ENCODE assay signal across 8 cellular contexts in genomic region chr1:39845569-39846566, GRCh38. TPM values are rescaled to one million over a fixed set of nuclear protein-coding genes. Genes with fewer than 3 reads are reported as not detected.
DNase-seq lines count a peak whose midpoint lies in the region; ATAC-seq and TF ChIP-seq lines count a peak whose summit lies in the region.

No MANE protein-coding gene starts in this region.

- no peak overlapping the region for H3K9ac ChIP-seq in Karpas-422 (ENCODE audit: low read length)

- H3K27ac ChIP-seq in Karpas-422 (ENCODE audit: low read length), result no peak overlapping the region
- no peak overlapping the region for H3K27ac ChIP-seq in RWPE2 (ENCODE audit: poor library complexity, severe bottlenecking)
- H3K27ac ChIP-seq in gastroesophageal sphincter, result peak overlapping the region in 3 of 4 donors; percentile 5 to 41 (median 34)
- peak overlapping the region; percentile 57 for H3K27ac ChIP-seq in psoas muscle
- H3K27ac ChIP-seq in transverse colon, result peak overlapping the region; percentile 72 to 81 (median 76)

- peak; percentile 58 for DNase-seq in AG08395 (ENCODE audit: low spot score)
- peak; percentile 54 for DNase-seq in Karpas-422
- peak; percentile 73 for DNase-seq in RWPE2 (ENCODE audit: low spot score)
- peak; percentile 65 for DNase-seq in activated T-helper 9 cell treated with anti-CD3 and anti-CD28 coated beads, Interleukin-2, amount 50 U/mL, for 16 hours (ENCODE audit: low read depth)
- DNase-seq in psoas muscle, result peak; percentile 73 to 86
- peak; percentile 92 for DNase-seq in transverse colon

- H3K9me3 ChIP-seq in Karpas-422 (ENCODE audit: low read length) (no peaks in the 10 kb centered on the region), RWPE2 (ENCODE audit: severe bottlenecking) (no peaks in the 10 kb centered on the region), gastroesophageal sphincter (no peaks in the 10 kb centered on the region), psoas muscle (no peaks in the 10 kb centered on the region), transverse colon (no peaks in the 10 kb centered on the region)

- peaks cover 46% of the 10 kb centered on the region for H3K36me3 ChIP-seq in Karpas-422 (ENCODE audit: insufficient read depth, low read length)
- peaks cover 69% of the 10 kb centered on the region for H3K36me3 ChIP-seq in RWPE2 (ENCODE audit: low read depth)
- H3K36me3 ChIP-seq in gastroesophageal sphincter, result peaks cover 7 to 77% of the 10 kb centered on the region in 2 donors
- H3K36me3 ChIP-seq in psoas muscle (ENCODE audit: insufficient read depth in 1 of 2, low read depth in 1 of 2), result peaks cover 10 to 78% of the 10 kb centered on the region in 2 donors
- peaks cover 0 to 18% (median 4%) of the 10 kb centered on the region in 4 donors for H3K36me3 ChIP-seq in transverse colon

- ATAC-seq in GM19463 (IDR thresholded peaks at IDR 0.05; ENCODE audit: unreplicated experiment) (peak; percentile 89), RWPE2 (ENCODE audit: low read depth) (peak; percentile 90), gastroesophageal sphincter (peak; percentile 81), psoas muscle (peak; percentile 98 to 99 (median 98))

- TF ChIP-seq EP300 in gastroesophageal sphincter (IDR thresholded peaks at IDR 0.05) (no peak), transverse colon (IDR thresholded peaks at IDR 0.05; ENCODE audit: low read depth) (peak; percentile 23)

- in situ Hi-C loops in transverse colon (cut with MboI; ENCODE audit: low pct_ligation_motif_present in 1 of 4, low pct_unique_long_range_greater_than_20kb in 1 of 4, low sequenced_read_pairs in 3 of 4), result no loop called here

- no peak for TF ChIP-seq POLR2A in gastroesophageal sphincter (IDR thresholded peaks at IDR 0.05)
- TF ChIP-seq POLR2A in transverse colon (IDR thresholded peaks at IDR 0.05), result peak; percentile 42

- no peaks in the 10 kb centered on the region; the same call in 1 of the 2 replicates for H4K20me1 ChIP-seq in Karpas-422 (ENCODE audit: insufficient read depth, low read depth, low read length)

- no peaks in the 10 kb centered on the region for H3K9me2 ChIP-seq in Karpas-422 (replicated peaks; ENCODE audit: insufficient read depth, low read length)

- whole genome bisulfite sequencing in gastroesophageal sphincter (ENCODE audit: low coverage in 1 of 2), 2 donors, result 7 to 10% methylated on average over 5 to 6 of the region's 7 CpGs
- 10 to 15% (median 13%) methylated on average over 7 of the region's 7 CpGs for WGBS in psoas muscle, 3 donors
- 8 to 12% methylated on average over 3 to 7 of the region's 7 CpGs for WGBS in transverse colon (ENCODE audit: low coverage in 1 of 2), 2 donors

- H3K4me3 ChIP-seq in Karpas-422 (ENCODE audit: low read length) (no peak overlapping the region), RWPE2 (ENCODE audit: severe bottlenecking) (no peak overlapping the region), gastroesophageal sphincter (no peak overlapping the region), psoas muscle (no peak overlapping the region), transverse colon (no peak overlapping the region)

- intact Hi-C loops in psoas muscle (cut with DNase I), result no loop called here
- intact Hi-C loops in transverse colon (cut with DNase I; ENCODE audit: low total_unique reads), result no loop called here

- H3K4me1 ChIP-seq in Karpas-422 (ENCODE audit: low read length) (no peaks in the 10 kb centered on the region), RWPE2 (ENCODE audit: insufficient read depth, poor library complexity, severe bottlenecking) (peaks cover 17% of the 10 kb centered on the region), gastroesophageal sphincter (peaks cover 10 to 31% (median 10%) of the 10 kb centered on the region in 3 donors), psoas muscle (peaks cover 18% of the 10 kb centered on the region), transverse colon (peaks cover 12 to 41% (median 22%) of the 10 kb centered on the region in 4 donors)

- no peak overlapping the region for H2AFZ ChIP-seq in Karpas-422 (ENCODE audit: low read length)

- peaks cover 20% of the 10 kb centered on the region for H3K79me2 ChIP-seq in Karpas-422 (ENCODE audit: low read length)

- TF ChIP-seq CTCF in RWPE2 (IDR thresholded peaks at IDR 0.05; ENCODE audit: poor library complexity, severe bottlenecking) (no peak), gastroesophageal sphincter (IDR thresholded peaks at IDR 0.05) (no peak), psoas muscle (IDR thresholded peaks at IDR 0.05) (no peak), transverse colon (IDR thresholded peaks at IDR 0.05) (no peak)

- no peak overlapping the region for H3K4me2 ChIP-seq in Karpas-422 (ENCODE audit: low read depth, low read length, poor library complexity, severe bottlenecking)

- H3K27me3 ChIP-seq in Karpas-422 (ENCODE audit: low read length) (no peaks in the 10 kb centered on the region), RWPE2 (ENCODE audit: insufficient read depth, poor library complexity, severe bottlenecking) (no peaks in the 10 kb centered on the region), gastroesophageal sphincter (no peaks in the 10 kb centered on the region), psoas muscle (ENCODE audit: insufficient read depth in 3 of 3, low read length in 2 of 3) (no peaks in the 10 kb centered on the region), transverse colon (no peaks in the 10 kb centered on the region)

RNA-seq across cellular contexts. Expression of gene TRIT1, which starts 37.4 kb away (rescaled TPM):
- total RNA-seq in Karpas-422 (2014; rRNA removed; shearing (Covaris generic); ENCODE audit: low replicate concordance), result 43.6 and 50.3 TPM in 2 replicates
- total RNA-seq in gastroesophageal sphincter (10 to 100 TPM; 19.3 to 24.0 (median 21.7) TPM), psoas muscle (10 to 100 TPM in 2 of 4 donors, 1 to 10 TPM in 2; 6.4 to 13.7 (median 10.2) TPM), transverse colon (10 to 100 TPM; 16.8 to 35.4 (median 19.2) TPM)
- 10 to 100 TPM in 2 of 3 donors, 1 to 10 TPM in 1; 9.7 to 26.2 (median 13.6) TPM for polyA plus RNA-seq in psoas muscle

RNA-seq across cellular contexts. Expression of gene MYCL, which starts 55.8 kb away (rescaled TPM):
- total RNA-seq in Karpas-422 (2014; rRNA removed; shearing (Covaris generic); ENCODE audit: low replicate concordance), result 1.5 TPM in 2 replicates
- total RNA-seq in gastroesophageal sphincter (1 to 10 TPM in 1 of 4 donors, under 1 TPM in 2, not detected in 1; 0.27 to 1.2 (median 0.69) TPM), psoas muscle (1 to 10 TPM in 2 of 4 donors, under 1 TPM in 2; 0.19 to 1.7 (median 0.60) TPM), transverse colon (10 to 100 TPM; 14.2 to 27.3 (median 15.8) TPM)
- under 1 TPM; 0.10 to 0.27 (median 0.12) TPM for polyA plus RNA-seq in psoas muscle

RNA-seq across cellular contexts. Expression of gene BMP8B, which starts 57.2 kb away (rescaled TPM):
- not detected in 2 replicates for total RNA-seq in Karpas-422 (2014; rRNA removed; shearing (Covaris generic); ENCODE audit: low replicate concordance)
- total RNA-seq in gastroesophageal sphincter (1 to 10 TPM; 2.0 to 4.5 (median 2.2) TPM), psoas muscle (under 1 TPM; 0.15 to 0.25 (median 0.17) TPM), transverse colon (10 to 100 TPM in 3 of 4 donors, 1 to 10 TPM in 1; 1.2 to 27.2 (median 17.4) TPM)
- polyA plus RNA-seq in psoas muscle, result under 1 TPM; 0.06 to 0.11 (median 0.08) TPM

Comparison
In these comparisons a context has a peak if more than half of its experiments do, and no peak if none do; other contexts are left out.
1. H3K27ac ChIP-seq: peak in gastroesophageal sphincter (3 of 4), psoas muscle (single experiment) and transverse colon (4 of 4); none in Karpas-422 (single experiment) and RWPE2 (single experiment).
2. Peak in every context shown above with its lines, with median percentiles within 50 percentile points of each other: DNase-seq and ATAC-seq.